In genomic region chr3:9889405-9889804, GRCh38 we compare ENCODE assay signal across 1 cellular context.
TF ChIP-seq lines count a peak whose summit lies in the region.

No MANE protein-coding gene starts in this region.

TF ChIP-seq in HCT116, 20 proteins besides CTCF, POLR2A, EP300 and RAD21:
- TF ChIP-seq MAX (IDR thresholded peaks at IDR 0.05) = no peak
- TF ChIP-seq JUND (IDR thresholded peaks at IDR 0.05) = no peak
- no peak for TF ChIP-seq EGR1 (IDR thresholded peaks at IDR 0.05; ENCODE audit: low read depth)
- no peak for TF ChIP-seq FOSL1 (IDR thresholded peaks at IDR 0.05; ENCODE audit: low read depth)
- no peak for TF ChIP-seq POLR2AphosphoS5 (IDR thresholded peaks at IDR 0.05; ENCODE audit: low read depth, low read length)
- no peak for TF ChIP-seq CEBPB (IDR thresholded peaks at IDR 0.05; ENCODE audit: low read depth)
- TF ChIP-seq EZH2phosphoT487 (IDR thresholded peaks at IDR 0.05; ENCODE audit: borderline replicate concordance) = no peak
- no peak for TF ChIP-seq ELF1 (IDR thresholded peaks at IDR 0.05; ENCODE audit: borderline replicate concordance, low read depth)
- no peak for TF ChIP-seq YY1 (IDR thresholded peaks at IDR 0.05; ENCODE audit: extremely low read depth, insufficient replicate concordance, low read depth, low read length)
- no peak for TF ChIP-seq SIN3A (IDR thresholded peaks at IDR 0.05; ENCODE audit: low read depth)
- TF ChIP-seq ATF3 (IDR thresholded peaks at IDR 0.05) = no peak
- TF ChIP-seq SP1 (IDR thresholded peaks at IDR 0.05; ENCODE audit: low read depth) = no peak
TF ChIP-seq in HCT116: peak in this region for 0.
